ENCODE assay signal across 19 cellular contexts in the genomic region with DNA sequence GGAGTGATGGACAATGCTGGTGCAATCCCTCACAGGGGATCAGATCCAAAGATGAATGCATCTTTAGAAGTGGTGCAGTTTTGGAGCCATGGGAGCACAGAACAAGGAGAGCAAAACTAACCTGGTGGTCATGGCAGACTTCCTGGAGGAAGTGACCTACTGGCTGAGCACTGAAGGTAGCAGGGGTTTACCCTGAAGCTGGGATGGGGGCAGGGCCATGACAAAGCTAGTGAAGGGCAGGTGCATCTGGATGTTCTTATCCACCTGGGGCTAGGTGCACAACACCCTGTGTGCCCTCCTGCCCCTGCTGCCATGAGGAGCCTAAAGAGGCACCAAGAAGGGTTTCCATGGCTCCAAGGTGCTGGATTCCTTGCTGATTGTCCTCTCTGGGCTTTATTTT. TPM values are rescaled to one million over a fixed set of nuclear protein-coding genes. Genes with fewer than 3 reads are reported as not detected.
"Had no signal": no experiment of that assay in that cellular context is flagged by ENCODE, and none has a peak within 500 bp of the region (broad histone marks: within the 10 kb centered on the region; RNA-seq: fewer than 3 reads in every experiment).

No MANE protein-coding gene starts in this region.

- DNase-seq: esophagus squamous epithelium; foreskin fibroblast; mammary epithelial cell; naive thymus-derived CD4-positive, alpha-beta T cell; nephron progenitor cell; spleen; stimulated activated CD4-positive, alpha-beta T cell treated with anti-CD3 and anti-CD28 coated beads, Interleukin-15, amount 100 ng/mL, for 24 hours; stimulated activated CD4-positive, alpha-beta T cell treated with anti-CD3 and anti-CD28 coated beads, Interleukin-1b, Interleukin-23, amount 100 ng/mL, for 48 hours; stimulated activated CD4-positive, alpha-beta T cell treated with anti-CD3 and anti-CD28 coated beads, Interleukin-4, amount 100 ng/mL, for 24 hours; tibial artery; upper lobe of left lung; uterus had no signal

- ATAC-seq: gastroesophageal sphincter; naive thymus-derived CD4-positive, alpha-beta T cell; sciatic nerve; stimulated activated memory B cell treated with anti-CD40 and anti-IgM and Interleukin-4, amounts not matched to agents 10 μg/mL and 1 μg/mL and 100 μg/mL, for 72 hours had no signal

- H3K9me3 ChIP-seq: esophagus squamous epithelium, gastroesophageal sphincter, neutrophil, spleen, tibial artery, upper lobe of left lung, uterus had no signal

- H3K4me3 ChIP-seq: esophagus squamous epithelium, gastroesophageal sphincter, spleen, tibial artery, upper lobe of left lung, uterus had no signal

- H3K36me3 ChIP-seq: esophagus squamous epithelium, gastroesophageal sphincter, neutrophil, spleen, tibial artery, upper lobe of left lung, uterus had no signal

- H3K27ac ChIP-seq: gastroesophageal sphincter, neutrophil, spleen, tibial artery, upper lobe of left lung, uterus had no signal

RNA-seq across cellular contexts. Expression of a gene that starts 11.5 kb away (rescaled TPM):
- total RNA-seq: kidney epithelial cell, liver, mononuclear cell had no signal
